In genomic region chr1:24096737-24097103, GRCh38 we compare ENCODE assay signal across 36 cellular contexts. TPM values are rescaled to one million over a fixed set of nuclear protein-coding genes. Genes with fewer than 3 reads are reported as not detected.
"Had no signal": no experiment of that assay in that cellular context is flagged by ENCODE, and none has a peak within 500 bp of the region (broad histone marks: within the 10 kb centered on the region; RNA-seq: fewer than 3 reads in every experiment).

No MANE protein-coding gene starts in this region.

- H3K4me1 Mint-ChIP-seq: activated CD4-positive, alpha-beta T cell treated with anti-CD3 and anti-CD28 coated beads for 36 hours; activated CD4-positive, alpha-beta T cell treated with anti-CD3 and anti-CD28 coated beads, Interleukin-2, amount 10 ng/mL, durations not matched to agents 24 days and 14 days; activated CD8-positive, alpha-beta memory T cell treated with anti-CD3 and anti-CD28 coated beads, Interleukin-2, amount 10 ng/mL, durations not matched to agents 7 days and 5 days; activated naive CD4-positive, alpha-beta T cell treated with anti-CD3 and anti-CD28 coated beads, Interleukin-2, amount 50 U/mL, for 24 hours; activated naive CD8-positive, alpha-beta T cell treated with anti-CD3 and anti-CD28 coated beads for 36 hours; central memory CD8-positive, alpha-beta T cell had no signal

- H3K4me3 ChIP-seq: adrenal gland, body of pancreas, coronary artery, dorsolateral prefrontal cortex had no signal

- H3K36me3 Mint-ChIP-seq: activated CD4-positive, alpha-beta memory T cell treated with anti-CD3 and anti-CD28 coated beads for 36 hours; activated CD8-positive, alpha-beta memory T cell treated with anti-CD3 and anti-CD28 coated beads, Interleukin-2, amount 10 ng/mL, durations not matched to agents 7 days and 5 days; activated naive CD4-positive, alpha-beta T cell treated with anti-CD3 and anti-CD28 coated beads, Interleukin-2, amount 50 U/mL, for 24 hours; activated naive CD8-positive, alpha-beta T cell treated with anti-CD3 and anti-CD28 coated beads for 36 hours had no signal

- H3K36me3 ChIP-seq: adrenal gland had no signal

- H3K9me3 ChIP-seq: adrenal gland, body of pancreas had no signal

- H3K27me3 ChIP-seq: adrenal gland, body of pancreas, dorsolateral prefrontal cortex had no signal

- H3K4me1 ChIP-seq: adrenal gland had no signal

- ATAC-seq: activated CD4-positive, alpha-beta T cell treated with anti-CD3 and anti-CD28 coated beads for 36 hours; activated CD8-positive, alpha-beta memory T cell treated with anti-CD3 and anti-CD28 coated beads, Interleukin-2, amount 10 ng/mL, durations not matched to agents 7 days and 5 days; activated CD8-positive, alpha-beta T cell treated with anti-CD3 and anti-CD28 coated beads, Interleukin-2, amount 10 ng/mL, durations not matched to agents 7 days and 5 days; activated naive CD8-positive, alpha-beta T cell treated with anti-CD3 and anti-CD28 coated beads, Interleukin-2, amount 50 U/mL, for 24 hours; body of pancreas; esophagus mucosa had no signal

- H3K4me3 Mint-ChIP-seq: activated CD4-positive, alpha-beta memory T cell treated with anti-CD3 and anti-CD28 coated beads for 36 hours; activated CD4-positive, alpha-beta T cell treated with anti-CD3 and anti-CD28 coated beads for 36 hours; activated CD4-positive, alpha-beta T cell treated with anti-CD3 and anti-CD28 coated beads, Interleukin-2, amount 10 ng/mL, durations not matched to agents 24 days and 14 days; activated CD8-positive, alpha-beta memory T cell treated with anti-CD3 and anti-CD28 coated beads, Interleukin-2, amount 10 ng/mL, durations not matched to agents 7 days and 5 days; activated CD8-positive, alpha-beta T cell treated with anti-CD3 and anti-CD28 coated beads, Interleukin-2, amount 10 ng/mL, durations not matched to agents 7 days and 5 days; activated naive CD4-positive, alpha-beta T cell treated with anti-CD3 and anti-CD28 coated beads for 36 hours; activated naive CD4-positive, alpha-beta T cell treated with anti-CD3 and anti-CD28 coated beads, Interleukin-2, amount 50 U/mL, for 24 hours; activated naive CD8-positive, alpha-beta T cell treated with anti-CD3 and anti-CD28 coated beads for 36 hours; activated naive CD8-positive, alpha-beta T cell treated with anti-CD3 and anti-CD28 coated beads, Interleukin-2, amount 50 U/mL, for 24 hours; activated T-helper 1 cell treated with anti-CD3 and anti-CD28 coated beads, Interleukin-12 subunit alpha, Interleukin-12 subunit beta, Interleukin-2, Interleukin-4 antibody, amounts not matched to agents 30 ng/mL and 10 ng/mL and 1 ng/mL, durations not matched to agents 14 hours and 24 hours and 36 hours; central memory CD8-positive, alpha-beta T cell; dendritic cell treated with granulocyte-macrophage colony-stimulating factor and Interleukin-4, amounts not matched to agents 40 ng/mL and 50 ng/mL, for 4 days; endodermal cell had no signal

- H3K9me3 Mint-ChIP-seq: activated CD4-positive, alpha-beta memory T cell treated with anti-CD3 and anti-CD28 coated beads for 36 hours; activated CD4-positive, alpha-beta T cell treated with anti-CD3 and anti-CD28 coated beads, Interleukin-2, amount 10 ng/mL, durations not matched to agents 24 days and 14 days; activated naive CD4-positive, alpha-beta T cell treated with anti-CD3 and anti-CD28 coated beads for 36 hours; activated naive CD4-positive, alpha-beta T cell treated with anti-CD3 and anti-CD28 coated beads, Interleukin-2, amount 50 U/mL, for 24 hours; activated naive CD8-positive, alpha-beta T cell treated with anti-CD3 and anti-CD28 coated beads for 36 hours; activated naive CD8-positive, alpha-beta T cell treated with anti-CD3 and anti-CD28 coated beads, Interleukin-2, amount 50 U/mL, for 24 hours; activated T-helper 1 cell treated with anti-CD3 and anti-CD28 coated beads, Interleukin-12 subunit alpha, Interleukin-12 subunit beta, Interleukin-2, Interleukin-4 antibody, amounts not matched to agents 30 ng/mL and 10 ng/mL and 1 ng/mL, durations not matched to agents 14 hours and 24 hours and 36 hours; activated T-helper 2 cell treated with anti-CD3 and anti-CD28 coated beads, Interferon-gamma antibody, Interleukin-2, Interleukin-4, amounts not matched to agents 10 μg/mL and 5 μg/mL and 100 μg/mL, durations not matched to agents 14 hours and 24 hours and 36 hours; central memory CD8-positive, alpha-beta T cell; dendritic cell treated with granulocyte-macrophage colony-stimulating factor and Interleukin-4, amounts not matched to agents 40 ng/mL and 50 ng/mL, for 4 days; endodermal cell had no signal

- H3K27ac Mint-ChIP-seq: activated CD4-positive, alpha-beta memory T cell treated with anti-CD3 and anti-CD28 coated beads for 36 hours; activated CD4-positive, alpha-beta T cell treated with anti-CD3 and anti-CD28 coated beads for 36 hours; activated CD4-positive, alpha-beta T cell treated with anti-CD3 and anti-CD28 coated beads, Interleukin-2, amount 10 ng/mL, durations not matched to agents 24 days and 14 days; activated CD8-positive, alpha-beta memory T cell treated with anti-CD3 and anti-CD28 coated beads, Interleukin-2, amount 10 ng/mL, durations not matched to agents 7 days and 5 days; activated CD8-positive, alpha-beta T cell treated with anti-CD3 and anti-CD28 coated beads, Interleukin-2, amount 10 ng/mL, durations not matched to agents 7 days and 5 days; activated naive CD4-positive, alpha-beta T cell treated with anti-CD3 and anti-CD28 coated beads for 36 hours; activated naive CD4-positive, alpha-beta T cell treated with anti-CD3 and anti-CD28 coated beads, Interleukin-2, amount 50 U/mL, for 24 hours; activated naive CD8-positive, alpha-beta T cell treated with anti-CD3 and anti-CD28 coated beads for 36 hours; activated naive CD8-positive, alpha-beta T cell treated with anti-CD3 and anti-CD28 coated beads, Interleukin-2, amount 50 U/mL, for 24 hours; activated T-helper 1 cell treated with anti-CD3 and anti-CD28 coated beads, Interleukin-12 subunit alpha, Interleukin-12 subunit beta, Interleukin-2, Interleukin-4 antibody, amounts not matched to agents 30 ng/mL and 10 ng/mL and 1 ng/mL, durations not matched to agents 14 hours and 24 hours and 36 hours; activated T-helper 2 cell treated with anti-CD3 and anti-CD28 coated beads, Interferon-gamma antibody, Interleukin-2, Interleukin-4, amounts not matched to agents 10 μg/mL and 5 μg/mL and 100 μg/mL, durations not matched to agents 14 hours and 24 hours and 36 hours; dendritic cell treated with granulocyte-macrophage colony-stimulating factor and Interleukin-4, amounts not matched to agents 40 ng/mL and 50 ng/mL, for 4 days; endodermal cell had no signal

- H3K27ac ChIP-seq: adrenal gland, body of pancreas, coronary artery, dorsolateral prefrontal cortex had no signal

- DNase-seq: activated CD4-positive, alpha-beta memory T cell treated with anti-CD3 and anti-CD28 coated beads for 36 hours; activated CD4-positive, alpha-beta T cell treated with anti-CD3 and anti-CD28 coated beads for 36 hours; activated CD4-positive, alpha-beta T cell treated with anti-CD3 and anti-CD28 coated beads, Interleukin-2, amount 10 ng/mL, durations not matched to agents 24 days and 14 days; activated CD4-positive, CD25-positive, alpha-beta regulatory T cell; activated CD4-positive, CD25-positive, alpha-beta regulatory T cell treated with anti-CD3 and anti-CD28 coated beads, Interleukin-2, amount 50 U/mL, for 72 hours; activated CD8-positive, alpha-beta memory T cell treated with anti-CD3 and anti-CD28 coated beads, Interleukin-2, amount 10 ng/mL, durations not matched to agents 7 days and 5 days; activated CD8-positive, alpha-beta memory T cell treated with anti-CD3 and anti-CD28 coated beads, Interleukin-2, amount 50 U/mL, for 4 hours; activated CD8-positive, alpha-beta T cell treated with anti-CD3 and anti-CD28 coated beads, Interleukin-2, amount 10 ng/mL, durations not matched to agents 7 days and 5 days; activated effector memory CD4-positive, alpha-beta T cell treated with anti-CD3 and anti-CD28 coated beads, Interleukin-2, amount 50 U/mL, for 16 hours; activated naive CD4-positive, alpha-beta T cell treated with anti-CD3 and anti-CD28 coated beads for 36 hours; activated naive CD8-positive, alpha-beta T cell treated with anti-CD3 and anti-CD28 coated beads for 36 hours; activated naive CD8-positive, alpha-beta T cell treated with anti-CD3 and anti-CD28 coated beads, Interleukin-2, amount 50 U/mL, for 24 hours; activated T-cell treated with anti-CD3 and anti-CD28 coated beads, Interleukin-2, amount 50 U/mL, for 1 hour; activated T-cell treated with anti-CD3 and anti-CD28 coated beads, Interleukin-2, amount 50 U/mL, for 48 hours; adrenal gland; amygdala; aorta; body of pancreas; dorsolateral prefrontal cortex; effector memory CD4-positive, alpha-beta T cell; endodermal cell; foreskin fibroblast; glutamatergic neuron; T-helper 2 cell had no signal

RNA-seq across cellular contexts. Expression of gene MYOM3, which starts 15.2 kb away (rescaled TPM):
- total RNA-seq: activated CD4-positive, alpha-beta memory T cell treated with anti-CD3 and anti-CD28 coated beads for 36 hours; activated CD4-positive, alpha-beta T cell treated with anti-CD3 and anti-CD28 coated beads for 36 hours; activated CD4-positive, alpha-beta T cell treated with anti-CD3 and anti-CD28 coated beads, Interleukin-2, amount 10 ng/mL, durations not matched to agents 24 days and 14 days; activated CD8-positive, alpha-beta memory T cell treated with anti-CD3 and anti-CD28 coated beads for 36 hours; activated CD8-positive, alpha-beta memory T cell treated with anti-CD3 and anti-CD28 coated beads, Interleukin-2, amount 10 ng/mL, durations not matched to agents 7 days and 5 days; activated CD8-positive, alpha-beta T cell treated with anti-CD3 and anti-CD28 coated beads, Interleukin-2, amount 10 ng/mL, durations not matched to agents 7 days and 5 days; activated naive CD4-positive, alpha-beta T cell treated with anti-CD3 and anti-CD28 coated beads for 36 hours; activated naive CD8-positive, alpha-beta T cell treated with anti-CD3 and anti-CD28 coated beads for 36 hours; activated T-helper 1 cell treated with anti-CD3 and anti-CD28 coated beads, Interleukin-12 subunit alpha, Interleukin-12 subunit beta, Interleukin-2, Interleukin-4 antibody, amounts not matched to agents 30 ng/mL and 10 ng/mL and 1 ng/mL, durations not matched to agents 14 hours and 24 hours and 36 hours; activated T-helper 2 cell treated with anti-CD3 and anti-CD28 coated beads, Interferon-gamma antibody, Interleukin-2, Interleukin-4, amounts not matched to agents 10 μg/mL and 5 μg/mL and 100 μg/mL, durations not matched to agents 14 hours and 24 hours and 36 hours; frontal cortex; T-helper 1 cell treated with Interleukin-12 subunit alpha and Interleukin-12 subunit beta and Interleukin-4 antibody, amounts not matched to agents 30 ng/mL and 1 ng/mL, for 36 hours had no signal

RNA-seq across cellular contexts. Expression of gene IL22RA1, which starts 46.2 kb away (rescaled TPM):
- total RNA-seq: activated CD4-positive, alpha-beta memory T cell treated with anti-CD3 and anti-CD28 coated beads for 36 hours; activated CD4-positive, alpha-beta T cell treated with anti-CD3 and anti-CD28 coated beads for 36 hours; activated CD4-positive, alpha-beta T cell treated with anti-CD3 and anti-CD28 coated beads, Interleukin-2, amount 10 ng/mL, durations not matched to agents 24 days and 14 days; activated CD8-positive, alpha-beta memory T cell treated with anti-CD3 and anti-CD28 coated beads for 36 hours; activated CD8-positive, alpha-beta T cell treated with anti-CD3 and anti-CD28 coated beads, Interleukin-2, amount 10 ng/mL, durations not matched to agents 7 days and 5 days; activated naive CD4-positive, alpha-beta T cell treated with anti-CD3 and anti-CD28 coated beads for 36 hours; activated naive CD8-positive, alpha-beta T cell treated with anti-CD3 and anti-CD28 coated beads for 36 hours; activated T-helper 1 cell treated with anti-CD3 and anti-CD28 coated beads, Interleukin-12 subunit alpha, Interleukin-12 subunit beta, Interleukin-2, Interleukin-4 antibody, amounts not matched to agents 30 ng/mL and 10 ng/mL and 1 ng/mL, durations not matched to agents 14 hours and 24 hours and 36 hours; activated T-helper 2 cell treated with anti-CD3 and anti-CD28 coated beads, Interferon-gamma antibody, Interleukin-2, Interleukin-4, amounts not matched to agents 10 μg/mL and 5 μg/mL and 100 μg/mL, durations not matched to agents 14 hours and 24 hours and 36 hours; cerebellum; endodermal cell; epithelial cell of proximal tubule; frontal cortex; T-helper 1 cell treated with Interleukin-12 subunit alpha and Interleukin-12 subunit beta and Interleukin-4 antibody, amounts not matched to agents 30 ng/mL and 1 ng/mL, for 36 hours had no signal
